Comparison of ENCODE assay signal across 1 cellular context in genomic region chr11:66592457-66593302, GRCh38.
TF ChIP-seq lines count a peak whose summit lies in the region.

A gene with protein sequence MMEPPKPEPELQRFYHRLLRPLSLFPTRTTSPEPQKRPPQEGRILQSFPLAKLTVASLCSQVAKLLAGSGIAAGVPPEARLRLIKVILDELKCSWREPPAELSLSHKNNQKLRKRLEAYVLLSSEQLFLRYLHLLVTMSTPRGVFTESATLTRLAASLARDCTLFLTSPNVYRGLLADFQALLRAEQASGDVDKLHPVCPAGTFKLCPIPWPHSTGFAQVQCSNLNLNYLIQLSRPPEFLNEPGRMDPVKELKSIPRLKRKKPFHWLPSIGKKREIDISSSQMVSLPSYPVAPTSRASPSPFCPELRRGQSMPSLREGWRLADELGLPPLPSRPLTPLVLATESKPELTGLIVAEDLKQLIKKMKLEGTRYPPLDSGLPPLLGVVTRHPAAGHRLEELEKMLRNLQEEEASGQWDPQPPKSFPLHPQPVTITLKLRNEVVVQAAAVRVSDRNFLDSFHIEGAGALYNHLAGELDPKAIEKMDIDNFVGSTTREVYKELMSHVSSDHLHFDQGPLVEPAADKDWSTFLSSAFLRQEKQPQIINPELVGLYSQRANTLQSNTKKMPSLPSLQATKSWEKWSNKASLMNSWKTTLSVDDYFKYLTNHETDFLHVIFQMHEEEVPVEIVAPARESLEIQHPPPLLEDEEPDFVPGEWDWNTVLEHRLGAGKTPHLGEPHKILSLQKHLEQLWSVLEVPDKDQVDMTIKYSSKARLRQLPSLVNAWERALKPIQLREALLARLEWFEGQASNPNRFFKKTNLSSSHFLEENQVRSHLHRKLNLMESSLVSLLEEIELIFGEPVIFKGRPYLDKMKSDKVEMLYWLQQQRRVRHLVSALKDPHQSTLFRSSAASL (minus strand): TSS chr11:66593063. CDS start chr11:66593015, 48 bp downstream.
TSS of gene CCS (plus strand) at chr11:66593185. CDS start at chr11:66593262, 77 bp downstream.

TF ChIP-seq in HepG2, 621 proteins besides CTCF, POLR2A, EP300 and RAD21 (continued from another document and continues in another):
- TF ChIP-seq PRDM15 (CRISPR knock-in tag; IDR thresholded peaks at IDR 0.05) (peak; percentile 17; the same call in 1 of the 2 replicates), CREB1 (IDR thresholded peaks at IDR 0.05) (peak; percentile 38; the same call in 1 of the 2 replicates), CREB1 (CRISPR knock-in tag; IDR thresholded peaks at IDR 0.05) (peak; percentile 53), GATAD1 (CRISPR knock-in tag; IDR thresholded peaks at IDR 0.05) (peak; percentile 51), KDM5A (IDR thresholded peaks at IDR 0.05; ENCODE audit: borderline replicate concordance, low read length) (no peak; the same call in 1 of the 2 replicates), NCOR1 (IDR thresholded peaks at IDR 0.05; ENCODE audit: borderline replicate concordance, low read length) (peak; percentile 32; the same call in 1 of the 2 replicates), RERE (CRISPR knock-in tag; IDR thresholded peaks at IDR 0.05; ENCODE audit: low read depth) (peak; percentile 29; the same call in 1 of the 2 replicates), ZNF160 (CRISPR knock-in tag; IDR thresholded peaks at IDR 0.05) (peak; percentile 53; the same call in 1 of the 2 replicates), MLXIP (CRISPR knock-in tag; IDR thresholded peaks at IDR 0.05; ENCODE audit: borderline replicate concordance) (no peak), MEIS2 (CRISPR knock-in tag; IDR thresholded peaks at IDR 0.05) (peak; percentile 74), GLI4 (CRISPR knock-in tag; IDR thresholded peaks at IDR 0.05; ENCODE audit: borderline replicate concordance) (no peak), MZF1 (CRISPR knock-in tag; IDR thresholded peaks at IDR 0.05; ENCODE audit: borderline replicate concordance) (no peak), ZNF501 (CRISPR knock-in tag; IDR thresholded peaks at IDR 0.05) (peak; percentile 95), TIGD3 (CRISPR knock-in tag; IDR thresholded peaks at IDR 0.05; ENCODE audit: borderline replicate concordance) (0 out of 2 replicates have a peak, but pooled peaks have one; percentile 39), DMAP1 (CRISPR knock-in tag; IDR thresholded peaks at IDR 0.05) (peak; percentile 88), DNMT1 (CRISPR knock-in tag; IDR thresholded peaks at IDR 0.05) (no peak), ZNF563 (CRISPR knock-in tag; IDR thresholded peaks at IDR 0.05) (peak; percentile 95), ZNF232 (CRISPR knock-in tag; IDR thresholded peaks at IDR 0.05; ENCODE audit: borderline replicate concordance) (0 out of 2 replicates have a peak, but pooled peaks have one; percentile 63), ZNF503 (CRISPR knock-in tag; IDR thresholded peaks at IDR 0.05) (peak; percentile 60; the same call in 1 of the 2 replicates), ZNF543 (CRISPR knock-in tag; IDR thresholded peaks at IDR 0.05) (peak; percentile 88; the same call in 1 of the 2 replicates), ZNF691 (CRISPR knock-in tag; IDR thresholded peaks at IDR 0.05; ENCODE audit: borderline replicate concordance, low read depth) (peak; percentile 69; the same call in 1 of the 2 replicates)
- TF ChIP-seq, protein P1, sequence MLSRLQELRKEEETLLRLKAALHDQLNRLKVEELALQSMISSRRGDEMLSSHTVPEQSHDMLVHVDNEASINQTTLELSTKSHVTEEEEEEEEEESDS (CRISPR knock-in tag; IDR thresholded peaks at IDR 0.05; ENCODE audit: borderline replicate concordance) = peak; percentile 50; the same call in 1 of the 2 replicates
- TF ChIP-seq, protein P2, sequence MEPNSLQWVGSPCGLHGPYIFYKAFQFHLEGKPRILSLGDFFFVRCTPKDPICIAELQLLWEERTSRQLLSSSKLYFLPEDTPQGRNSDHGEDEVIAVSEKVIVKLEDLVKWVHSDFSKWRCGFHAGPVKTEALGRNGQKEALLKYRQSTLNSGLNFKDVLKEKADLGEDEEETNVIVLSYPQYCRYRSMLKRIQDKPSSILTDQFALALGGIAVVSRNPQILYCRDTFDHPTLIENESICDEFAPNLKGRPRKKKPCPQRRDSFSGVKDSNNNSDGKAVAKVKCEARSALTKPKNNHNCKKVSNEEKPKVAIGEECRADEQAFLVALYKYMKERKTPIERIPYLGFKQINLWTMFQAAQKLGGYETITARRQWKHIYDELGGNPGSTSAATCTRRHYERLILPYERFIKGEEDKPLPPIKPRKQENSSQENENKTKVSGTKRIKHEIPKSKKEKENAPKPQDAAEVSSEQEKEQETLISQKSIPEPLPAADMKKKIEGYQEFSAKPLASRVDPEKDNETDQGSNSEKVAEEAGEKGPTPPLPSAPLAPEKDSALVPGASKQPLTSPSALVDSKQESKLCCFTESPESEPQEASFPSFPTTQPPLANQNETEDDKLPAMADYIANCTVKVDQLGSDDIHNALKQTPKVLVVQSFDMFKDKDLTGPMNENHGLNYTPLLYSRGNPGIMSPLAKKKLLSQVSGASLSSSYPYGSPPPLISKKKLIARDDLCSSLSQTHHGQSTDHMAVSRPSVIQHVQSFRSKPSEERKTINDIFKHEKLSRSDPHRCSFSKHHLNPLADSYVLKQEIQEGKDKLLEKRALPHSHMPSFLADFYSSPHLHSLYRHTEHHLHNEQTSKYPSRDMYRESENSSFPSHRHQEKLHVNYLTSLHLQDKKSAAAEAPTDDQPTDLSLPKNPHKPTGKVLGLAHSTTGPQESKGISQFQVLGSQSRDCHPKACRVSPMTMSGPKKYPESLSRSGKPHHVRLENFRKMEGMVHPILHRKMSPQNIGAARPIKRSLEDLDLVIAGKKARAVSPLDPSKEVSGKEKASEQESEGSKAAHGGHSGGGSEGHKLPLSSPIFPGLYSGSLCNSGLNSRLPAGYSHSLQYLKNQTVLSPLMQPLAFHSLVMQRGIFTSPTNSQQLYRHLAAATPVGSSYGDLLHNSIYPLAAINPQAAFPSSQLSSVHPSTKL (CRISPR knock-in tag; IDR thresholded peaks at IDR 0.05) = peak; percentile 65; the same call in 1 of the 2 replicates
- TF ChIP-seq, protein P3, sequence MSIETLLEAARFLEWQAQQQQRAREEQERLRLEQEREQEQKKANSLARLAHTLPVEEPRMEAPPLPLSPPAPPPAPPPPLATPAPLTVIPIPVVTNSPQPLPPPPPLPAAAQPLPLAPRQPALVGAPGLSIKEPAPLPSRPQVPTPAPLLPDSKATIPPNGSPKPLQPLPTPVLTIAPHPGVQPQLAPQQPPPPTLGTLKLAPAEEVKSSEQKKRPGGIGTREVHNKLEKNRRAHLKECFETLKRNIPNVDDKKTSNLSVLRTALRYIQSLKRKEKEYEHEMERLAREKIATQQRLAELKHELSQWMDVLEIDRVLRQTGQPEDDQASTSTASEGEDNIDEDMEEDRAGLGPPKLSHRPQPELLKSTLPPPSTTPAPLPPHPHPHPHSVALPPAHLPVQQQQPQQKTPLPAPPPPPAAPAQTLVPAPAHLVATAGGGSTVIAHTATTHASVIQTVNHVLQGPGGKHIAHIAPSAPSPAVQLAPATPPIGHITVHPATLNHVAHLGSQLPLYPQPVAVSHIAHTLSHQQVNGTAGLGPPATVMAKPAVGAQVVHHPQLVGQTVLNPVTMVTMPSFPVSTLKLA (IDR thresholded peaks at IDR 0.05) = no peak
